22 cellular contexts compared by ENCODE assay signal in the genomic region with DNA sequence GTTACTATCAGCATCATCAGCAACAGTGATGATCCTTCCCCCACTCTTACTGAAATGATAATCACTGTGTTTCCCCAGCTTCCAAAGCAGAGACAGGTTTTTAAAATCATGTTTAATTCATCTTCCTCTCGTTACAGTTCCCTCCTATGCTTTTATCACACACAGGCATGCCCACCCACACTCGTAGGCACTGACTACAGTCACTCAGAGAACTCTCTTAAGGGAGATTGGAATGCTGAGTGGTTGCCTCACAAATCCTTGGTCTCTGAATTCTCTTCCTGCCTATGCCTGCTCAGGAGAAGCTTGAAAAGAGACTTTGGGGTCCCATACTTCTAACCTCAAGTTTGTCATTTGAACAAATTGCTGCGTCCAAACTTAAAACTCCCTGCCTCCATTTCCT.
"Had no signal": no experiment of that assay in that cellular context is flagged by ENCODE, and none has a peak within 500 bp of the region (broad histone marks: within the 10 kb centered on the region; RNA-seq: fewer than 3 reads in every experiment).

No MANE protein-coding gene starts in this region.

- H3K36me3 ChIP-seq: MG63, SJSA1 had no signal

- DNase-seq: KBM-7, MG63, NCI-H1092, NCI-H1105 treated with DMSO at 0.1 percent for 48 hours, NCI-H1417 treated with DMSO at 0.1 percent for 48 hours, NCI-H146, NCI-H1694 treated with DMSO at 0.1 percent for 48 hours, NCI-H1930, NCI-H2081, NCI-H2107, NCI-H2227 treated with DMSO at 0.1 percent for 48 hours, NCI-H524, NCI-H526 treated with DMSO at 0.1 percent for 48 hours, NCI-H748 treated with DMSO at 0.1 percent for 48 hours, Right ventricle myocardium superior, RPMI8226, SIG-M5 had no signal

- H3K4me3 ChIP-seq: MG63, SJSA1, SK-N-MC had no signal

- H3K27me3 ChIP-seq: MG63, SJSA1 had no signal

- FAIRE-seq: HTR-8/SVneo, RCC 7860 had no signal

- H3K4me1 ChIP-seq: SJSA1 had no signal

- H3K27ac ChIP-seq: HL-60, SJSA1, SK-N-MC had no signal

- H3K9me3 ChIP-seq: MG63, SJSA1 had no signal
